Comparison of ENCODE assay signal across 8 cellular contexts in genomic region chr12:53267309-53268008, GRCh38. TPM values are rescaled to one million over a fixed set of nuclear protein-coding genes. Genes with fewer than 3 reads are reported as not detected.
DNase-seq lines count a peak whose midpoint lies in the region; ATAC-seq and TF ChIP-seq lines count a peak whose summit lies in the region.

No MANE protein-coding gene starts in this region.

- H3K36me3 Mint-ChIP-seq in naive thymus-derived CD8-positive, alpha-beta T cell, result no peaks in the 10 kb centered on the region

- peaks cover 0 to 4% (median 0%) of the 10 kb centered on the region in 5 donors for H3K27me3 Mint-ChIP-seq in naive thymus-derived CD8-positive, alpha-beta T cell

- peak overlapping the region; percentile 88 to 96 (median 94) for H3K27ac Mint-ChIP-seq in naive thymus-derived CD8-positive, alpha-beta T cell

- H3K27me3 ChIP-seq in aorta (ENCODE audit: control insufficient read depth in 1 of 2, insufficient read depth in 2 of 2, low read length in 1 of 2), result no peaks in the 10 kb centered on the region

- intact Hi-C loops in aorta (cut with DNase I), result loop anchor here in 1 of 2 donors (5.0 kb wide), 1 partner anchor 45 kb away; no protein-coding TSS in a partner anchor

- peak overlapping the region; percentile 92 for H3K4me3 ChIP-seq in choroid plexus epithelial cell (ENCODE audit: low read depth, low read length)
- peak overlapping the region; percentile 42 to 66 for H3K4me3 ChIP-seq in aorta (ENCODE audit: low read length in 2 of 2)

- no peaks in the 10 kb centered on the region for H3K4me1 ChIP-seq in aorta (ENCODE audit: control insufficient read depth in 1 of 2, insufficient read depth in 2 of 2, low read length in 2 of 2)

- H3K9me3 ChIP-seq in aorta (ENCODE audit: control insufficient read depth, low read length), result no peaks in the 10 kb centered on the region

- DNase-seq in NCI-H748 (lab: John Stamatoyannopoulos, UW; ENCODE audit: unreplicated experiment) (peak; percentile 46), NCI-H748 treated with DMSO at 0.1 percent for 48 hours (lab: John Stamatoyannopoulos, UW) (no peak), RPMI8226 (peak; percentile 53), choroid plexus epithelial cell (ENCODE audit: low read depth) (no peak), aorta (peak in 1 of 2 donors; percentile 56), NCI-H524 treated with DMSO at 0.1 percent for 48 hours (lab: John Stamatoyannopoulos, UW) (no peak)
- peak in 1 of 10 donors; percentile 14 for DNase-seq in naive thymus-derived CD8-positive, alpha-beta T cell

- H3K4me3 Mint-ChIP-seq in naive thymus-derived CD8-positive, alpha-beta T cell, result peak overlapping the region; percentile 92 to 100 (median 96)

- no peaks in the 10 kb centered on the region for H3K36me3 ChIP-seq in aorta (ENCODE audit: control insufficient read depth in 1 of 2, insufficient read depth in 2 of 2, low read length in 1 of 2)

- peaks cover 12 to 22% (median 20%) of the 10 kb centered on the region in 4 donors for H3K4me1 Mint-ChIP-seq in naive thymus-derived CD8-positive, alpha-beta T cell

- ATAC-seq in naive thymus-derived CD8-positive, alpha-beta T cell, result peak; percentile 32 to 51
- ATAC-seq in aorta (ENCODE audit: low FRiP score), result no peak
- no peak for ATAC-seq in HG03139 (IDR thresholded peaks at IDR 0.05; ENCODE audit: unreplicated experiment)

- no peak overlapping the region for H3K27ac ChIP-seq in aorta (ENCODE audit: low read depth in 1 of 2, low read length in 2 of 2)

- TF ChIP-seq CTCF in choroid plexus epithelial cell (conservative IDR thresholded peaks at IDR 0.05; ENCODE audit: low read depth, low read length), result no peak

- 49 to 52% methylated on average over 17 of the region's 17 CpGs for WGBS in aorta, 2 donors

- POLR2A ChIA-PET in naive thymus-derived CD8-positive, alpha-beta T cell (lab: Charles Lee), result interaction anchor here (0.6 to 6.0 kb wide), 17 partner anchors 8 to 220 kb away, joined by 3 to 53 read pairs (median 6); partner anchors contain the start of genes AAAS, CSAD, ITGB7 and MYG1

- no peaks in the 10 kb centered on the region for H3K9me3 Mint-ChIP-seq in naive thymus-derived CD8-positive, alpha-beta T cell

RNA-seq across cellular contexts. Expression of gene ESPL1, which starts 0.6 kb away (rescaled TPM):
- total RNA-seq in naive thymus-derived CD8-positive, alpha-beta T cell, result under 1 TPM; 0.27 to 0.81 TPM
- not detected for polyA plus RNA-seq in naive thymus-derived CD8-positive, alpha-beta T cell
- total RNA-seq in aorta, result 1 to 10 TPM in 1 of 2 donors, under 1 TPM in 1; 0.49 to 2.8 TPM
- polyA plus RNA-seq in aorta, result 1 to 10 TPM in 1 of 2 donors, under 1 TPM in 1; 0.38 to 2.5 TPM

RNA-seq across cellular contexts. Expression of gene PFDN5, which starts 27.9 kb away (rescaled TPM):
- total RNA-seq in naive thymus-derived CD8-positive, alpha-beta T cell, result 100 to 1,000 TPM; 663 to 692 TPM
- 1,000 to 10,000 TPM; 1,657 to 1,928 (median 1,896) TPM for polyA plus RNA-seq in naive thymus-derived CD8-positive, alpha-beta T cell
- 100 to 1,000 TPM; 386 to 452 TPM for total RNA-seq in aorta
- 1,000 to 10,000 TPM; 1,642 to 3,916 TPM for polyA plus RNA-seq in aorta

RNA-seq across cellular contexts. Expression of gene MYG1, which starts 32.0 kb away (rescaled TPM):
- 10 to 100 TPM; 48.3 to 53.5 TPM for total RNA-seq in naive thymus-derived CD8-positive, alpha-beta T cell
- 10 to 100 TPM; 64.4 to 81.2 (median 68.6) TPM for polyA plus RNA-seq in naive thymus-derived CD8-positive, alpha-beta T cell
- total RNA-seq in aorta, result 10 to 100 TPM; 32.7 to 43.6 TPM
- 100 to 1,000 TPM in 1 of 2 donors, 10 to 100 TPM in 1; 38.6 to 112 TPM for polyA plus RNA-seq in aorta

RNA-seq across cellular contexts. Expression of gene RARG, which starts 35.5 kb away (rescaled TPM):
- 10 to 100 TPM; 57.8 to 60.4 TPM for total RNA-seq in naive thymus-derived CD8-positive, alpha-beta T cell
- polyA plus RNA-seq in naive thymus-derived CD8-positive, alpha-beta T cell, result 10 to 100 TPM in 1 of 3 donors, 1 to 10 TPM in 2; 1.6 to 12.7 (median 3.8) TPM
- total RNA-seq in aorta, result 10 to 100 TPM; 32.7 to 63.9 TPM
- 10 to 100 TPM; 14.5 to 35.6 TPM for polyA plus RNA-seq in aorta

RNA-seq across cellular contexts. Expression of gene AAAS, which starts 54.0 kb away (rescaled TPM):
- 10 to 100 TPM; 66.8 to 68.2 TPM for total RNA-seq in naive thymus-derived CD8-positive, alpha-beta T cell
- polyA plus RNA-seq in naive thymus-derived CD8-positive, alpha-beta T cell, result 10 to 100 TPM; 34.1 to 57.2 (median 39.3) TPM
- total RNA-seq in aorta, result 10 to 100 TPM; 33.3 to 45.3 TPM
- polyA plus RNA-seq in aorta, result 100 to 1,000 TPM in 1 of 2 donors, 10 to 100 TPM in 1; 15.3 to 109 TPM

Comparison
In these comparisons a context has a peak if more than half of its experiments do, and no peak if none do; other contexts are left out.
1. DNase-seq: peak in NCI-H748 (single experiment) and RPMI8226 (single experiment); none in NCI-H748 treated with DMSO at 0.1 percent for 48 hours (single experiment), choroid plexus epithelial cell (single experiment) and NCI-H524 treated with DMSO at 0.1 percent for 48 hours (single experiment).
2. ATAC-seq: peak in naive thymus-derived CD8-positive, alpha-beta T cell (2 of 2); none in aorta (single experiment) and HG03139 (single experiment).